In genomic region chr16:88468289-88469129, GRCh38 we compare ENCODE assay signal across 8 cellular contexts. TPM values are rescaled to one million over a fixed set of nuclear protein-coding genes. Genes with fewer than 3 reads are reported as not detected.
DNase-seq lines count a peak whose midpoint lies in the region; TF ChIP-seq lines count a peak whose summit lies in the region.

No MANE protein-coding gene starts in this region.

- H3F3A ChIP-seq in smooth muscle cell (ENCODE audit: low read depth), result peaks cover 3% of the 10 kb centered on the region

- no peak overlapping the region for H3K4me2 ChIP-seq in smooth muscle cell

- no peaks in the 10 kb centered on the region for H3K36me3 ChIP-seq in smooth muscle cell (ENCODE audit: low read depth)

- TF ChIP-seq CTCF in smooth muscle cell (IDR thresholded peaks at IDR 0.05; ENCODE audit: borderline replicate concordance, insufficient read depth, poor library complexity, severe bottlenecking) (no peak), chondrocyte (IDR thresholded peaks at IDR 0.05) (no peak)

- no peak overlapping the region for H3K27ac ChIP-seq in smooth muscle cell (ENCODE audit: low read depth)

- peaks cover 94% of the 10 kb centered on the region for H4K20me1 ChIP-seq in smooth muscle cell (ENCODE audit: low read depth)

- H3K4me3 ChIP-seq in smooth muscle cell, result no peak overlapping the region

- TF ChIP-seq POLR2A in erythroblast (IDR thresholded peaks at IDR 0.05; ENCODE audit: low read length), result no peak

- intact Hi-C loops in activated naive CD4-positive, alpha-beta T cell treated with anti-CD3 and anti-CD28 coated beads for 36 hours (cut with micrococcal nuclease), result no loop called here

- H2AFZ ChIP-seq in smooth muscle cell (ENCODE audit: low read depth), result no peak overlapping the region

- no peaks in the 10 kb centered on the region for H3K9me3 Mint-ChIP-seq in activated naive CD4-positive, alpha-beta T cell treated with anti-CD3 and anti-CD28 coated beads for 36 hours
- no peaks in the 10 kb centered on the region for H3K9me3 Mint-ChIP-seq in chondrocyte (ENCODE audit: low read depth)

- WGBS in smooth muscle cell (ENCODE audit: low lambda C conversion rate), result 55% methylated on average over 17 of the region's 18 CpGs

- H3K4me1 Mint-ChIP-seq in activated naive CD4-positive, alpha-beta T cell treated with anti-CD3 and anti-CD28 coated beads for 36 hours (ENCODE audit: low read depth), result peaks cover 61% of the 10 kb centered on the region
- H3K4me1 Mint-ChIP-seq in chondrocyte (ENCODE audit: low read depth), result no peaks in the 10 kb centered on the region

- no peak overlapping the region for H3K9ac ChIP-seq in smooth muscle cell (ENCODE audit: low read depth)

- H3K27ac Mint-ChIP-seq in activated naive CD4-positive, alpha-beta T cell treated with anti-CD3 and anti-CD28 coated beads for 36 hours, result no peak overlapping the region
- H3K27ac Mint-ChIP-seq in chondrocyte (ENCODE audit: unreplicated experiment), result no peak overlapping the region

- no peaks in the 10 kb centered on the region for H3K36me3 Mint-ChIP-seq in activated naive CD4-positive, alpha-beta T cell treated with anti-CD3 and anti-CD28 coated beads for 36 hours (ENCODE audit: low read depth)
- H3K36me3 Mint-ChIP-seq in chondrocyte (ENCODE audit: low read depth), result no peaks in the 10 kb centered on the region

- no peaks in the 10 kb centered on the region for H3K4me1 ChIP-seq in smooth muscle cell (ENCODE audit: low read depth)

- CTCF ChIA-PET in activated naive CD4-positive, alpha-beta T cell treated with anti-CD3 and anti-CD28 coated beads for 36 hours (lab: Charles Lee), result interaction anchor here (0.6 kb wide), 1 partner anchor 66 kb away, joined by 3 read pairs; no protein-coding TSS in a partner anchor

- DNase-seq in activated naive CD4-positive, alpha-beta T cell treated with Interleukin-2 at 50 U/mL for 16 hours, result peak; percentile 20
- DNase-seq in activated naive CD4-positive, alpha-beta T cell treated with anti-CD3 and anti-CD28 coated beads for 36 hours, result no peak
- DNase-seq in NOMO-1 treated with dmso at 0.1 percent for 144 hours (lab: John Stamatoyannopoulos, UW; ENCODE audit: unreplicated experiment), result peak; percentile 64
- peak; percentile 79 to 83 for DNase-seq in erythroblast (lab: John Stamatoyannopoulos, UW)
- peak; percentile 29 for DNase-seq in stimulated activated naive CD4-positive, alpha-beta T cell treated with Interleukin-2 at 50 U/mL for 16 hours (lab: John Stamatoyannopoulos, UW)
- no peak for DNase-seq in smooth muscle cell (lab: John Stamatoyannopoulos, UW; ENCODE audit: unreplicated experiment)
- DNase-seq in T1000 (lab: John Stamatoyannopoulos, UW), result no peak
- DNase-seq in chondrocyte (ENCODE audit: low spot score), result no peak

- no peaks in the 10 kb centered on the region for H3K27me3 ChIP-seq in smooth muscle cell (ENCODE audit: low read depth)

- H3K79me2 ChIP-seq in smooth muscle cell (ENCODE audit: low read depth), result peaks cover 6% of the 10 kb centered on the region

- H3K27me3 Mint-ChIP-seq in activated naive CD4-positive, alpha-beta T cell treated with anti-CD3 and anti-CD28 coated beads for 36 hours (ENCODE audit: low read depth), result no peaks in the 10 kb centered on the region
- H3K27me3 Mint-ChIP-seq in chondrocyte (ENCODE audit: low read depth), result no peaks in the 10 kb centered on the region

- no peak overlapping the region for H3K4me3 Mint-ChIP-seq in activated naive CD4-positive, alpha-beta T cell treated with anti-CD3 and anti-CD28 coated beads for 36 hours
- no peak overlapping the region for H3K4me3 Mint-ChIP-seq in chondrocyte (ENCODE audit: unreplicated experiment)

- no peaks in the 10 kb centered on the region for H3K9me3 ChIP-seq in smooth muscle cell (replicated peaks; ENCODE audit: low read depth)

RNA-seq across cellular contexts. Expression of gene ZFPM1, which starts 15.4 kb away (rescaled TPM):
- total RNA-seq in activated naive CD4-positive, alpha-beta T cell treated with anti-CD3 and anti-CD28 coated beads for 36 hours, result 10 to 100 TPM; 11.0 to 12.2 TPM
- 0.99 and 1.2 TPM in 2 replicates for total RNA-seq in smooth muscle cell
- 4.9 and 6.6 TPM in 2 replicates for polyA plus RNA-seq in smooth muscle cell
- total RNA-seq in chondrocyte, result 4.4 to 7.6 TPM (median 7.0 TPM) in 3 replicates

Comparison
In these comparisons a context has a peak if more than half of its experiments do, and no peak if none do; other contexts are left out.
1. DNase-seq: peak in activated naive CD4-positive, alpha-beta T cell treated with Interleukin-2 at 50 U/mL for 16 hours (single experiment), NOMO-1 treated with dmso at 0.1 percent for 144 hours (single experiment), erythroblast (2 of 2) and stimulated activated naive CD4-positive, alpha-beta T cell treated with Interleukin-2 at 50 U/mL for 16 hours (single experiment); none in activated naive CD4-positive, alpha-beta T cell treated with anti-CD3 and anti-CD28 coated beads for 36 hours (single experiment), smooth muscle cell (single experiment), T1000 (single experiment) and chondrocyte (single experiment).